ENCODE assay signal across 8 cellular contexts in the genomic region with DNA sequence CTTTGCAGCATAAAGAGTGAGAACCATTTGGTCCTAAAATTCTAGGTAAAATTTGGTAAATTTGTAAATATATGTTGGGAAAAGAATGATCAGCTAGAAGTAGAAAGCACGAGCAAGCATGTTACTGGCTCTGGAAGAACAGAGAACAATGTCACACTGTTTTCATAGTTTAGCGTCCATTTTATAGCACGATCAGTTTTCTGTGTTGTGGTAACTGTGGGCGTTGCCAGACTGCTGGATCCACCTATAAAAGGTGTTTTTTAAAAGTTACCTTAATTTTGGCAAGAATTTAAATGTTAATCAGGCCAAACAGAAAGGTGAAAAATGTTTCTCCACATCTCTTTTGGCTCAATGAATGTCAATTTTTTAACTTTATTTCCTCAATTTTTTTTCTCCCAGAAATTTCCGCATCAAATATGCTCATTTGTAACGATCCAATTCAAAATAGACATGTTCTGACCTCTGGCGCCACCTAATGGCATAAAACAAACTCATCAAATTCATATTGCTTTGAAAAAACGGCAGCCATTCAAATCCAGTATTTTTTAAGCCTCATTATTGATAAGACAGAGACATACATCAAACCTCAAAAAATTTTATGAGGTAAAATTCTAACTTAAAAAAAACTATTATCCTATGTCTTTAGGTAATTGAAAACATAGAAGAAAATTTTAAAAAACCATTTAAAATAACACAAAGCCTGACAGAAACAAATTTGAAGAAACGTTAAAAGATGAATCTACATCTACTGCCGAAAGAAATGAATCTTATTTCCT. TPM values are rescaled to one million over a fixed set of nuclear protein-coding genes. Genes with fewer than 3 reads are reported as not detected.
A peak's percentile ranks its signal among the peaks of the same experiment; 100 is the strongest.
DNase-seq lines count a peak whose midpoint lies in the region; ATAC-seq and TF ChIP-seq lines count a peak whose summit lies in the region.

No MANE protein-coding gene starts in this region.

- TF ChIP-seq CTCF in retinal pigment epithelial cell (conservative IDR thresholded peaks at IDR 0.05; ENCODE audit: low read depth, low read length): peak; percentile 62

- H3K9me3 Mint-ChIP-seq in stimulated activated naive CD8-positive, alpha-beta T cell treated with anti-CD3 and anti-CD28 coated beads, Interleukin-15, amount 100 ng/mL, for 72 hours: no peaks in the 10 kb centered on the region

- H3K27me3 ChIP-seq in MG63: no peaks in the 10 kb centered on the region

- peak; percentile 37 for DNase-seq in stimulated activated naive CD8-positive, alpha-beta T cell treated with anti-CD3 and anti-CD28 coated beads, Interleukin-15, Interleukin-2, amounts not matched to agents 100 U/mL and 50 U/mL, for 24 hours
- DNase-seq in stimulated activated naive CD8-positive, alpha-beta T cell treated with anti-CD3 and anti-CD28 coated beads, Interleukin-15, amount 100 ng/mL, for 72 hours: no peak
- DNase-seq in NCI-H1436 (lab: John Stamatoyannopoulos, UW): peak; percentile 67
- no peak for DNase-seq in T-helper 17 cell
- DNase-seq in fibroblast of peridontal ligament (ENCODE audit: extremely low read depth): peak; percentile 87
- no peak for DNase-seq in retinal pigment epithelial cell (ENCODE audit: low read depth)
- no peak for DNase-seq in MG63
- DNase-seq in UCSD-AML1 (lab: John Stamatoyannopoulos, UW; ENCODE audit: unreplicated experiment): no peak

- ATAC-seq in stimulated activated naive CD8-positive, alpha-beta T cell treated with anti-CD3 and anti-CD28 coated beads, Interleukin-15, Interleukin-2, amounts not matched to agents 100 U/mL and 50 U/mL, for 24 hours: no peak
- ATAC-seq in stimulated activated naive CD8-positive, alpha-beta T cell treated with anti-CD3 and anti-CD28 coated beads, Interleukin-15, amount 100 ng/mL, for 72 hours: no peak
- peak; percentile 79 for ATAC-seq in T-helper 17 cell

- no peaks in the 10 kb centered on the region for H3K9me3 ChIP-seq in T-helper 17 cell (ENCODE audit: control insufficient read depth, low read length, poor library complexity, severe bottlenecking)
- H3K9me3 ChIP-seq in MG63: no peaks in the 10 kb centered on the region

- H3K27ac Mint-ChIP-seq in stimulated activated naive CD8-positive, alpha-beta T cell treated with anti-CD3 and anti-CD28 coated beads, Interleukin-15, amount 100 ng/mL, for 72 hours: no peak overlapping the region
- peak overlapping the region; percentile 43 for H3K27ac Mint-ChIP-seq in T-helper 17 cell

- H3K4me3 ChIP-seq in retinal pigment epithelial cell (ENCODE audit: low read length): no peak overlapping the region
- no peak overlapping the region for H3K4me3 ChIP-seq in MG63

- peaks cover 54% of the 10 kb centered on the region for H3K36me3 ChIP-seq in MG63

- H3K27me3 Mint-ChIP-seq in stimulated activated naive CD8-positive, alpha-beta T cell treated with anti-CD3 and anti-CD28 coated beads, Interleukin-15, amount 100 ng/mL, for 72 hours: no peaks in the 10 kb centered on the region
- no peaks in the 10 kb centered on the region for H3K27me3 Mint-ChIP-seq in T-helper 17 cell

- H3K36me3 Mint-ChIP-seq in T-helper 17 cell (ENCODE audit: low read depth): no peaks in the 10 kb centered on the region

- no peak overlapping the region for H3K4me3 Mint-ChIP-seq in stimulated activated naive CD8-positive, alpha-beta T cell treated with anti-CD3 and anti-CD28 coated beads, Interleukin-15, amount 100 ng/mL, for 72 hours
- no peak overlapping the region for H3K4me3 Mint-ChIP-seq in T-helper 17 cell

- H3K4me1 Mint-ChIP-seq in stimulated activated naive CD8-positive, alpha-beta T cell treated with anti-CD3 and anti-CD28 coated beads, Interleukin-15, amount 100 ng/mL, for 72 hours: peaks cover 8% of the 10 kb centered on the region
- peaks cover 5% of the 10 kb centered on the region for H3K4me1 Mint-ChIP-seq in T-helper 17 cell

RNA-seq across cellular contexts. Expression of gene GP5, which starts 5.5 kb away (rescaled TPM):
- 1 to 10 TPM; 4.0 to 6.1 TPM for total RNA-seq in T-helper 17 cell
- not detected in 2 replicates for total RNA-seq in MG63 (2014; rRNA removed; shearing (Covaris generic); ENCODE audit: low replicate concordance)

RNA-seq across cellular contexts. Expression of gene LRRC15, which starts 35.0 kb away (rescaled TPM):
- not detected for total RNA-seq in T-helper 17 cell
- total RNA-seq in MG63 (2014; rRNA removed; shearing (Covaris generic); ENCODE audit: low replicate concordance): 0.07 and 0.49 TPM in 2 replicates

RNA-seq across cellular contexts. Expression of gene CPN2, which starts 53.4 kb away (rescaled TPM):
- not detected for total RNA-seq in T-helper 17 cell
- total RNA-seq in MG63 (2014; rRNA removed; shearing (Covaris generic); ENCODE audit: low replicate concordance): not detected in 2 replicates

Comparison
In these comparisons a context has a peak if more than half of its experiments do, and no peak if none do; other contexts are left out.
1. DNase-seq: peak in stimulated activated naive CD8-positive, alpha-beta T cell treated with anti-CD3 and anti-CD28 coated beads, Interleukin-15, Interleukin-2, amounts not matched to agents 100 U/mL and 50 U/mL, for 24 hours (single experiment), NCI-H1436 (single experiment) and fibroblast of peridontal ligament (single experiment); none in stimulated activated naive CD8-positive, alpha-beta T cell treated with anti-CD3 and anti-CD28 coated beads, Interleukin-15, amount 100 ng/mL, for 72 hours (0 of 2), T-helper 17 cell (0 of 3), retinal pigment epithelial cell (single experiment), MG63 (single experiment) and UCSD-AML1 (single experiment).